Comparison of ENCODE assay signal across 8 cellular contexts in genomic region chr16:81006472-81007311, GRCh38.
A peak's percentile ranks its signal among the peaks of the same experiment; 100 is the strongest.
DNase-seq lines count a peak whose midpoint lies in the region; ATAC-seq and TF ChIP-seq lines count a peak whose summit lies in the region.

TSS of gene CENPN (plus strand) at chr16:81007214. CDS start at chr16:81011940, 4,726 bp downstream.
TSS of gene CMC2 (minus strand) at chr16:81006885. CDS start at chr16:80997394, 9,491 bp downstream.

- H3K27ac ChIP-seq in C4-2B: peak within 1 kb of the TSS; percentile 99

- TF ChIP-seq CTCF in C4-2B (conservative IDR thresholded peaks at IDR 0.05): no peak

- ATAC-seq in GM19395 (IDR thresholded peaks at IDR 0.05; ENCODE audit: unreplicated experiment) (peak; percentile 90), HG03558 (IDR thresholded peaks at IDR 0.05; ENCODE audit: extremely low read depth, unreplicated experiment) (peak; percentile 57)

- DNase-seq in NCI-H748 (lab: John Stamatoyannopoulos, UW; ENCODE audit: unreplicated experiment): peak; percentile 96
- peak; percentile 97 for DNase-seq in activated CD4-positive, alpha-beta T cell treated with anti-CD3 and anti-CD28 coated beads, Interleukin-2, amount 50 U/mL, for 1 hour
- peak; percentile 79 for DNase-seq in cortex of kidney (lab: John Stamatoyannopoulos, UW)
- DNase-seq in left kidney (ENCODE audit: low read depth, low spot score): peak; percentile 100
- peak; percentile 98 for DNase-seq in stimulated activated CD4-positive, alpha-beta T cell treated with anti-CD3 and anti-CD28 coated beads, Interleukin-1b, Interleukin-23, amount 100 ng/mL, for 48 hours

Comparison
In these comparisons a context has a peak if more than half of its experiments do, and no peak if none do; other contexts are left out.
1. Peak in every context shown above with its lines: DNase-seq, ATAC-seq and H3K27ac ChIP-seq.